1 cellular context compared by ENCODE assay signal in genomic region chr19:11453468-11454341, GRCh38.
TF ChIP-seq lines count a peak whose summit lies in the region.

No MANE protein-coding gene starts in this region.

TF ChIP-seq in GM12878, 131 proteins besides CTCF, POLR2A, EP300 and RAD21:
- TF ChIP-seq FOXK2 (IDR thresholded peaks at IDR 0.05) (no peak), HDAC2 (IDR thresholded peaks at IDR 0.05) (no peak), YY1 (IDR thresholded peaks at IDR 0.05; ENCODE audit: low read depth, low read length) (0 out of 2 replicates have a peak, but pooled peaks have one; percentile 14), SIN3A (IDR thresholded peaks at IDR 0.05; ENCODE audit: low read depth, low read length) (no peak), MLLT1 (IDR thresholded peaks at IDR 0.05) (peak; percentile 88), RAD51 (IDR thresholded peaks at IDR 0.05) (no peak), PAX8 (IDR thresholded peaks at IDR 0.05) (no peak), SMC3 (IDR thresholded peaks at IDR 0.05; ENCODE audit: borderline replicate concordance, low read length) (peak; percentile 38; the same call in 1 of the 2 replicates)
